Comparison of ENCODE assay signal across 1 cellular context in the genomic region with DNA sequence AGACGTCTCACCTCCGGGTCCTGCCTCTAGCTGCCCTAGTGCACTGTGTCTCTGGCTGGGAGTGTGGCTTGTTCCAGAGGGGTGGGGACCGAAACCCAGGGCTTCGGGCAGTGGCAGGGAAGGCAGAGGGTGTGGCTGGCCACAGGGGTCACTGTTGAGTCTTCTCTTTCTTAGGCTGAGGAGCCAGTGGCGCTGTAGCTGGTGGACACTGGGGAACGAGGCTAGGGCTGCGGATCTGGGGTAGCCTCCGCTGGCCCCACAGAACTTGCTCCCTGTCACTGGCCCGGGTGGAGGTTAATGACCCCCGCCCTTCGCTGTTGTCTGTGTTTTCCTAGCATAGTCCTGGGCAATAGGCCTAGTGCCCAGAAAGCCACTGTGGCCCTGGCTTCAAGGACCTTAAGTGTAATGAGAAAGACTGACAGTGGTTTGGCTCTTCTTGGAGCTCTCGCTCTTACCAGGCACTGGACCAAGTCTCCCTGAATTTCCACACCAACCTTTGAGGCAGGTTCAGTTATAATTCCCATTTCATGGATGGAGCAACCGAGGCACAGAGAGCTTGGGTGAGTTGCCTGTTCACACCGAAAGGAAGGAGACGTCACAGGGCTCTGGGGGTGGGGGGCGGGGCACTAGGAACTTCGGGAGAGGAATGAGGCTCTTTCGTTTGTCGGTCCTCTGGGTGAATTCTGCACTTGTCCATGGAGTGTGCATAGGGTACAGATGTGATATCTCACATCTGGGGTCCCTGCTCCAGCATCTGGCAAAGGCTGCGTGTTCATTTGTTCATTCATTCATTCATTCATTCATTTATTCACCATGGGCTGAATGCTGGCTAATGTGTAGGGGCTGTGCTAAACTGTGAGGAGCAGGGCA.
TF ChIP-seq lines count a peak whose summit lies in the region.

No MANE protein-coding gene starts in this region.

TF ChIP-seq in GM23338, 12 proteins besides CTCF, POLR2A, EP300 and RAD21 (continued from another document):
- TF ChIP-seq, protein P1, sequence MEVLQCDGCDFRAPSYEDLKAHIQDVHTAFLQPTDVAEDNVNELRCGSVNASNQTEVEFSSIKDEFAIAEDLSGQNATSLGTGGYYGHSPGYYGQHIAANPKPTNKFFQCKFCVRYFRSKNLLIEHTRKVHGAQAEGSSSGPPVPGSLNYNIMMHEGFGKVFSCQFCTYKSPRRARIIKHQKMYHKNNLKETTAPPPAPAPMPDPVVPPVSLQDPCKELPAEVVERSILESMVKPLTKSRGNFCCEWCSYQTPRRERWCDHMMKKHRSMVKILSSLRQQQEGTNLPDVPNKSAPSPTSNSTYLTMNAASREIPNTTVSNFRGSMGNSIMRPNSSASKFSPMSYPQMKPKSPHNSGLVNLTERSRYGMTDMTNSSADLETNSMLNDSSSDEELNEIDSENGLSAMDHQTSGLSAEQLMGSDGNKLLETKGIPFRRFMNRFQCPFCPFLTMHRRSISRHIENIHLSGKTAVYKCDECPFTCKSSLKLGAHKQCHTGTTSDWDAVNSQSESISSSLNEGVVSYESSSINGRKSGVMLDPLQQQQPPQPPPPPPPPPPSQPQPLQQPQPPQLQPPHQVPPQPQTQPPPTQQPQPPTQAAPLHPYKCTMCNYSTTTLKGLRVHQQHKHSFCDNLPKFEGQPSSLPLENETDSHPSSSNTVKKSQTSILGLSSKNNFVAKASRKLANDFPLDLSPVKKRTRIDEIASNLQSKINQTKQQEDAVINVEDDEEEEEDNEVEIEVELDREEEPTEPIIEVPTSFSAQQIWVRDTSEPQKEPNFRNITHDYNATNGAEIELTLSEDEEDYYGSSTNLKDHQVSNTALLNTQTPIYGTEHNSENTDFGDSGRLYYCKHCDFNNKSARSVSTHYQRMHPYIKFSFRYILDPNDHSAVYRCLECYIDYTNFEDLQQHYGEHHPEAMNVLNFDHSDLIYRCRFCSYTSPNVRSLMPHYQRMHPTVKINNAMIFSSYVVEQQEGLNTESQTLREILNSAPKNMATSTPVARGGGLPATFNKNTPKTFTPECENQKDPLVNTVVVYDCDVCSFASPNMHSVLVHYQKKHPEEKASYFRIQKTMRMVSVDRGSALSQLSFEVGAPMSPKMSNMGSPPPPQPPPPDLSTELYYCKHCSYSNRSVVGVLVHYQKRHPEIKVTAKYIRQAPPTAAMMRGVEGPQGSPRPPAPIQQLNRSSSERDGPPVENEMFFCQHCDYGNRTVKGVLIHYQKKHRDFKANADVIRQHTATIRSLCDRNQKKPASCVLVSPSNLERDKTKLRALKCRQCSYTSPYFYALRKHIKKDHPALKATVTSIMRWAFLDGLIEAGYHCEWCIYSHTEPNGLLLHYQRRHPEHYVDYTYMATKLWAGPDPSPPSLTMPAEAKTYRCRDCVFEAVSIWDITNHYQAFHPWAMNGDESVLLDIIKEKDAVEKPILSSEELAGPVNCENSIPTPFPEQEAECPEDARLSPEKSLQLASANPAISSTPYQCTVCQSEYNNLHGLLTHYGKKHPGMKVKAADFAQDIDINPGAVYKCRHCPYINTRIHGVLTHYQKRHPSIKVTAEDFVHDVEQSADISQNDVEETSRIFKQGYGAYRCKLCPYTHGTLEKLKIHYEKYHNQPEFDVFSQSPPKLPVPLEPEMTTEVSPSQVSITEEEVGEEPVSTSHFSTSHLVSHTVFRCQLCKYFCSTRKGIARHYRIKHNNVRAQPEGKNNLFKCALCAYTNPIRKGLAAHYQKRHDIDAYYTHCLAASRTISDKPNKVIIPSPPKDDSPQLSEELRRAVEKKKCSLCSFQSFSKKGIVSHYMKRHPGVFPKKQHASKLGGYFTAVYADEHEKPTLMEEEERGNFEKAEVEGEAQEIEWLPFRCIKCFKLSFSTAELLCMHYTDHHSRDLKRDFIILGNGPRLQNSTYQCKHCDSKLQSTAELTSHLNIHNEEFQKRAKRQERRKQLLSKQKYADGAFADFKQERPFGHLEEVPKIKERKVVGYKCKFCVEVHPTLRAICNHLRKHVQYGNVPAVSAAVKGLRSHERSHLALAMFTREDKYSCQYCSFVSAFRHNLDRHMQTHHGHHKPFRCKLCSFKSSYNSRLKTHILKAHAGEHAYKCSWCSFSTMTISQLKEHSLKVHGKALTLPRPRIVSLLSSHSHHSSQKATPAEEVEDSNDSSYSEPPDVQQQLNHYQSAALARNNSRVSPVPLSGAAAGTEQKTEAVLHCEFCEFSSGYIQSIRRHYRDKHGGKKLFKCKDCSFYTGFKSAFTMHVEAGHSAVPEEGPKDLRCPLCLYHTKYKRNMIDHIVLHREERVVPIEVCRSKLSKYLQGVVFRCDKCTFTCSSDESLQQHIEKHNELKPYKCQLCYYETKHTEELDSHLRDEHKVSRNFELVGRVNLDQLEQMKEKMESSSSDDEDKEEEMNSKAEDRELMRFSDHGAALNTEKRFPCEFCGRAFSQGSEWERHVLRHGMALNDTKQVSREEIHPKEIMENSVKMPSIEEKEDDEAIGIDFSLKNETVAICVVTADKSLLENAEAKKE (CRISPR knock-in tag; IDR thresholded peaks at IDR 0.05), result no peak
- TF ChIP-seq NANOG (IDR thresholded peaks at IDR 0.05; ENCODE audit: borderline replicate concordance) (no peak), EZH2 (IDR thresholded peaks at IDR 0.05; ENCODE audit: low read depth, unreplicated experiment) (no peak), JUNB (IDR thresholded peaks at IDR 0.05; ENCODE audit: unreplicated experiment) (no peak), POLR2AphosphoS5 (IDR thresholded peaks at IDR 0.05; ENCODE audit: low read depth) (no peak), ZNF331 (CRISPR knock-in tag; IDR thresholded peaks at IDR 0.05; ENCODE audit: low read depth) (no peak), ZNF114 (CRISPR knock-in tag; IDR thresholded peaks at IDR 0.05) (no peak), EZH2phosphoT487 (IDR thresholded peaks at IDR 0.05; ENCODE audit: unreplicated experiment) (no peak)
- TF ChIP-seq, protein P2, sequence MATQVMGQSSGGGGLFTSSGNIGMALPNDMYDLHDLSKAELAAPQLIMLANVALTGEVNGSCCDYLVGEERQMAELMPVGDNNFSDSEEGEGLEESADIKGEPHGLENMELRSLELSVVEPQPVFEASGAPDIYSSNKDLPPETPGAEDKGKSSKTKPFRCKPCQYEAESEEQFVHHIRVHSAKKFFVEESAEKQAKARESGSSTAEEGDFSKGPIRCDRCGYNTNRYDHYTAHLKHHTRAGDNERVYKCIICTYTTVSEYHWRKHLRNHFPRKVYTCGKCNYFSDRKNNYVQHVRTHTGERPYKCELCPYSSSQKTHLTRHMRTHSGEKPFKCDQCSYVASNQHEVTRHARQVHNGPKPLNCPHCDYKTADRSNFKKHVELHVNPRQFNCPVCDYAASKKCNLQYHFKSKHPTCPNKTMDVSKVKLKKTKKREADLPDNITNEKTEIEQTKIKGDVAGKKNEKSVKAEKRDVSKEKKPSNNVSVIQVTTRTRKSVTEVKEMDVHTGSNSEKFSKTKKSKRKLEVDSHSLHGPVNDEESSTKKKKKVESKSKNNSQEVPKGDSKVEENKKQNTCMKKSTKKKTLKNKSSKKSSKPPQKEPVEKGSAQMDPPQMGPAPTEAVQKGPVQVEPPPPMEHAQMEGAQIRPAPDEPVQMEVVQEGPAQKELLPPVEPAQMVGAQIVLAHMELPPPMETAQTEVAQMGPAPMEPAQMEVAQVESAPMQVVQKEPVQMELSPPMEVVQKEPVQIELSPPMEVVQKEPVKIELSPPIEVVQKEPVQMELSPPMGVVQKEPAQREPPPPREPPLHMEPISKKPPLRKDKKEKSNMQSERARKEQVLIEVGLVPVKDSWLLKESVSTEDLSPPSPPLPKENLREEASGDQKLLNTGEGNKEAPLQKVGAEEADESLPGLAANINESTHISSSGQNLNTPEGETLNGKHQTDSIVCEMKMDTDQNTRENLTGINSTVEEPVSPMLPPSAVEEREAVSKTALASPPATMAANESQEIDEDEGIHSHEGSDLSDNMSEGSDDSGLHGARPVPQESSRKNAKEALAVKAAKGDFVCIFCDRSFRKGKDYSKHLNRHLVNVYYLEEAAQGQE (IDR thresholded peaks at IDR 0.05; ENCODE audit: unreplicated experiment), result no peak
- TF ChIP-seq, protein P3, sequence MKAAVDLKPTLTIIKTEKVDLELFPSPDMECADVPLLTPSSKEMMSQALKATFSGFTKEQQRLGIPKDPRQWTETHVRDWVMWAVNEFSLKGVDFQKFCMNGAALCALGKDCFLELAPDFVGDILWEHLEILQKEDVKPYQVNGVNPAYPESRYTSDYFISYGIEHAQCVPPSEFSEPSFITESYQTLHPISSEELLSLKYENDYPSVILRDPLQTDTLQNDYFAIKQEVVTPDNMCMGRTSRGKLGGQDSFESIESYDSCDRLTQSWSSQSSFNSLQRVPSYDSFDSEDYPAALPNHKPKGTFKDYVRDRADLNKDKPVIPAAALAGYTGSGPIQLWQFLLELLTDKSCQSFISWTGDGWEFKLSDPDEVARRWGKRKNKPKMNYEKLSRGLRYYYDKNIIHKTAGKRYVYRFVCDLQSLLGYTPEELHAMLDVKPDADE (IDR thresholded peaks at IDR 0.05), result no peak
